ENCODE assay signal across 9 cellular contexts in the genomic region with DNA sequence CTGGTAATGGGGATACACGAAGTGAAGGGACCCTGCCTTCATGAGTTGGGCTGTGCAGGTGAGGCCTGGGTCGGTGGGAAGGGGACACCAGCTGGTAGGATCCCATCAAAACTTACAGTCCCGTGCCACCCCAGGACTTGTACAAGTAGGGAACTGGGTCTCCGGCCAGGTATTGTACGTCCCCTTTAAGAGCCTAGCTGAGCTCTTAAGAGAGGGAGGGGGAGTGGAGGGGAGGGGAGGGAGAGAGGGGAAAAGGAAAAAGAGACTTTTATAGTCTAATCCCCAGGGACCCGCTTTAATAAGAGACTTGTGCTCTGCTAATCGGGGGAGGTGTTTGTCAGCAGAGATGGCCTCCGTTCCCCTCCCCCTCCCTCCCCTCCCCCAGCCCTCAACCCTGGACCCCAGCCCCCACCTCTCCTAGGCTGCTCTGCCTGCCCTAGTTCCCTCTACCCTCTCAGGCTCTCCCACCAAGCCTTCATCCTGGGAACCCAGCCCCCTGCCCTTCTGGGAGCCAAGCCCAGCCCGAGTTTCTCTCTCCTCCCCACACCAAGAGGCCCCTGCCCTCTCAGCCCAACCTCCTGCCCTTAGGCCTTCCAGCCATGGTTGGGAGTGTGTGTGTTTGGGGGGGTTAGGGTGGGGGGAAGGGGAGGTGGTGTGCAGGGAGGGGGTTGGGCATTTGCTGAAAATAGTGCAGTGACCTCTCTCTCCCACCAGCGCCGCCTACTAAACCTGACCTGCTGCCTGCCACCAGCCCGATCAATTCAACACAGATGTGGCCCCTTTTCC. TPM values are rescaled to one million over a fixed set of nuclear protein-coding genes. Genes with fewer than 3 reads are reported as not detected.
A peak's percentile ranks its signal among the peaks of the same experiment; 100 is the strongest.
DNase-seq lines count a peak whose midpoint lies in the region; ATAC-seq and TF ChIP-seq lines count a peak whose summit lies in the region.
"Had no signal": no experiment of that assay in that cellular context is flagged by ENCODE, and none has a peak within 500 bp of the region (broad histone marks: within the 10 kb centered on the region; RNA-seq: fewer than 3 reads in every experiment).

No MANE protein-coding gene starts in this region.

- no peaks in the 10 kb centered on the region for H4K20me1 ChIP-seq in OCI-LY1 (ENCODE audit: insufficient read depth, low read length)

- peaks cover 34% of the 10 kb centered on the region for H3K4me1 ChIP-seq in OCI-LY1 (ENCODE audit: insufficient read depth, low read length, severe bottlenecking)

- peak overlapping the region; percentile 87 for H3K4me3 Mint-ChIP-seq in HFFc6

- no peaks in the 10 kb centered on the region for H3F3A ChIP-seq in OCI-LY1 (ENCODE audit: insufficient read depth, low read length)

- CTCF ChIA-PET in GM10248 (lab: Yijun Ruan, JAX): interaction anchor here (0.8 to 4.8 kb wide), 8 partner anchors 8 to 251 kb away, joined by 3 to 42 read pairs (median 8); a partner anchor contains a TSS

- DNase-seq in HFFc6: no peak
- DNase-seq in fibroblast of villous mesenchyme (ENCODE audit: low read depth): peak; percentile 49
- no peak for DNase-seq in sciatic nerve (ENCODE audit: low spot score)
- DNase-seq in NCI-H2029 (lab: John Stamatoyannopoulos, UW): no peak
- no peak for DNase-seq in GM10248 (ENCODE audit: extremely low spot score)
- DNase-seq in HPDE6-E6E7 (ENCODE audit: extremely low spot score): no peak
- no peak for DNase-seq in OCI-M2 (lab: John Stamatoyannopoulos, UW; ENCODE audit: unreplicated experiment)

- H3K27me3 Mint-ChIP-seq in HFFc6 (ENCODE audit: insufficient read depth): no peaks in the 10 kb centered on the region; the same call in none of the 2 replicates

- H2AFZ ChIP-seq in OCI-LY1 (ENCODE audit: low read length): no peak overlapping the region

- H3K4me2 ChIP-seq in OCI-LY1 (ENCODE audit: low read length): peak overlapping the region; percentile 92

- no peaks in the 10 kb centered on the region for H3K9me3 Mint-ChIP-seq in HFFc6

- no peak overlapping the region for H3K27ac ChIP-seq in OCI-LY1 (ENCODE audit: low read depth, low read length, poor library complexity, severe bottlenecking)

- peaks cover 7% of the 10 kb centered on the region for H3K27me3 ChIP-seq in OCI-LY1 (ENCODE audit: insufficient read depth, low read length)

- H3K4me3 ChIP-seq in OCI-LY1 (ENCODE audit: low read depth, low read length, poor library complexity, severe bottlenecking) (peak overlapping the region; percentile 66), fibroblast of villous mesenchyme (ENCODE audit: low read depth, low read length) (peak overlapping the region; percentile 65)

- no peaks in the 10 kb centered on the region for H3K36me3 ChIP-seq in OCI-LY1 (ENCODE audit: insufficient read depth, low read length)

- no peaks in the 10 kb centered on the region for H3K36me3 Mint-ChIP-seq in HFFc6 (ENCODE audit: low read depth)

- intact Hi-C loops in sciatic nerve (cut with DNase I): no loop called here

- H3K79me2 ChIP-seq in OCI-LY1 (ENCODE audit: insufficient read depth, low read length): no peaks in the 10 kb centered on the region

- TF ChIP-seq CTCF in HFFc6 (IDR thresholded peaks at IDR 0.05): no peak
- TF ChIP-seq CTCF in OCI-LY1 (IDR thresholded peaks at IDR 0.05; ENCODE audit: low read length): no peak
- TF ChIP-seq CTCF in fibroblast of villous mesenchyme (IDR thresholded peaks at IDR 0.05; ENCODE audit: insufficient read depth, low read depth, low read length): no peak
- no peak for TF ChIP-seq CTCF in GM10248 (IDR thresholded peaks at IDR 0.05; ENCODE audit: control extremely low read depth, extremely low read depth, low read depth, missing control alignments)

- peak; percentile 74 for ATAC-seq in sciatic nerve
- ATAC-seq: Panc1 had no signal

- H3K9me3 ChIP-seq in OCI-LY1 (ENCODE audit: low read length): no peaks in the 10 kb centered on the region

- POLR2A ChIA-PET in GM10248 (lab: Yijun Ruan, JAX): interaction anchor here (0.5 to 2.4 kb wide), 4 partner anchors 15 to 229 kb away, joined by 3 to 8 read pairs (median 6); a partner anchor contains a TSS

- peaks cover 46% of the 10 kb centered on the region for H3K4me1 Mint-ChIP-seq in HFFc6 (ENCODE audit: low read depth)

- H3K9ac ChIP-seq in OCI-LY1 (ENCODE audit: low read length): no peak overlapping the region

- peak overlapping the region; percentile 44 for H3K27ac Mint-ChIP-seq in HFFc6

- H3K9me2 ChIP-seq in OCI-LY1 (ENCODE audit: low read depth, low read length): no peaks in the 10 kb centered on the region

RNA-seq across cellular contexts. Expression of a gene that starts 2.6 kb away (rescaled TPM):
- 10 to 100 TPM; 15.8 to 25.9 (median 16.9) TPM for total RNA-seq in HFFc6 (2021; fragmentation: NEBNext Ultra II Directional; extraction: Animal tissue kit (Norgen Biotek cat#: 25700))
- total RNA-seq in fibroblast of villous mesenchyme: 3.9 and 6.5 TPM in 2 replicates
- total RNA-seq in sciatic nerve: 10.0 TPM

RNA-seq across cellular contexts. Expression of a gene that starts 16.7 kb away (rescaled TPM):
- total RNA-seq in HFFc6 (2021; fragmentation: NEBNext Ultra II Directional; extraction: Animal tissue kit (Norgen Biotek cat#: 25700)): 1,000 to 10,000 TPM; 1,860 to 2,483 (median 2,072) TPM
- total RNA-seq in fibroblast of villous mesenchyme: 2,280 and 2,284 TPM in 2 replicates
- total RNA-seq in sciatic nerve: 870 TPM

RNA-seq across cellular contexts. Expression of a gene that starts 25.4 kb away (rescaled TPM):
- total RNA-seq in HFFc6 (2021; fragmentation: NEBNext Ultra II Directional; extraction: Animal tissue kit (Norgen Biotek cat#: 25700)): 10 to 100 TPM in 2 of 6 experiments, 1 to 10 TPM in 4; 6.6 to 13.2 (median 7.8) TPM
- total RNA-seq in fibroblast of villous mesenchyme: 3.9 and 6.0 TPM in 2 replicates
- total RNA-seq in sciatic nerve: 23.3 TPM

RNA-seq across cellular contexts. Expression of a gene that starts 29.7 kb away (rescaled TPM):
- total RNA-seq in HFFc6 (2021; fragmentation: NEBNext Ultra II Directional; extraction: Animal tissue kit (Norgen Biotek cat#: 25700)): 100 to 1,000 TPM in 4 of 6 experiments, 10 to 100 TPM in 2; 87.4 to 113 (median 104) TPM
- total RNA-seq in fibroblast of villous mesenchyme (36.3 and 54.4 TPM in 2 replicates), sciatic nerve (171 TPM)

RNA-seq across cellular contexts. Expression of a gene that starts 37.9 kb away (rescaled TPM):
- 1 to 10 TPM in 4 of 6 experiments, under 1 TPM in 2; 0.95 to 2.3 (median 1.2) TPM for total RNA-seq in HFFc6 (2021; fragmentation: NEBNext Ultra II Directional; extraction: Animal tissue kit (Norgen Biotek cat#: 25700))
- 1.3 TPM in 2 replicates for total RNA-seq in fibroblast of villous mesenchyme
- 307 TPM for total RNA-seq in sciatic nerve
